Comparison of ENCODE assay signal across 2 cellular contexts in the genomic region with DNA sequence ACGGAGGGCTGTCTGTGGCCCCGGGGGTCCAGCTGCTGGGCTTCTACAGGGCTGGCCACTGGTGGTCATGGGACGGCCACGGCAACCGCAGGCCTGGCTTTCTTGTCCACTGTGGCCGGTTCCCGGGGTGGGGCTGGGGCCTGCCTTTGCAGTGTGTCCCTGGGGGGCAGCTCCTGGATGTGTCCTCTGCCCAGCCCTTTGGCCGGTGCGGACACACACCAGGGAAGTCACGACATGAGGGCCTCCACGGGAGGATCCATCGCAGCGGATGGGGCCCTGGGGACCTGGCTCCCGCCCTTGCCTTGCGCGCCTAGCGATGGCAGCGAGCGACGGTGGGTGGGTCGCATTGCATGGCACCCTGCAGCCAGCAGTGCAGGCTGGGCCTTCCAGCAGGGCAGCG.
TF ChIP-seq lines count a peak whose summit lies in the region.

No MANE protein-coding gene starts in this region.

TF ChIP-seq in K562, 482 proteins besides CTCF, POLR2A, EP300 and RAD21:
- TF ChIP-seq, protein P1, sequence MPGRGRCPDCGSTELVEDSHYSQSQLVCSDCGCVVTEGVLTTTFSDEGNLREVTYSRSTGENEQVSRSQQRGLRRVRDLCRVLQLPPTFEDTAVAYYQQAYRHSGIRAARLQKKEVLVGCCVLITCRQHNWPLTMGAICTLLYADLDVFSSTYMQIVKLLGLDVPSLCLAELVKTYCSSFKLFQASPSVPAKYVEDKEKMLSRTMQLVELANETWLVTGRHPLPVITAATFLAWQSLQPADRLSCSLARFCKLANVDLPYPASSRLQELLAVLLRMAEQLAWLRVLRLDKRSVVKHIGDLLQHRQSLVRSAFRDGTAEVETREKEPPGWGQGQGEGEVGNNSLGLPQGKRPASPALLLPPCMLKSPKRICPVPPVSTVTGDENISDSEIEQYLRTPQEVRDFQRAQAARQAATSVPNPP (IDR thresholded peaks at IDR 0.05; ENCODE audit: borderline replicate concordance, insufficient read depth, insufficient read length): no peak
- no peak for TF ChIP-seq POU5F1 (IDR thresholded peaks at IDR 0.05; ENCODE audit: borderline replicate concordance, low read depth, low read length, partially characterized antibody)
- no peak for TF ChIP-seq ETV6 (IDR thresholded peaks at IDR 0.05; ENCODE audit: borderline replicate concordance in 1 of 2, low read depth in 2 of 2, low read length in 1 of 2)
- TF ChIP-seq ETV6 (CRISPR knock-in tag; IDR thresholded peaks at IDR 0.05; ENCODE audit: borderline replicate concordance): no peak
- no peak for TF ChIP-seq PRPF4 (IDR thresholded peaks at IDR 0.05; ENCODE audit: insufficient read depth, low read depth, low read length, poor library complexity, severe bottlenecking)
- peak; percentile 46 for TF ChIP-seq HMGN3 (IDR thresholded peaks at IDR 0.05; ENCODE audit: borderline replicate concordance, extremely low read depth, insufficient read length, low read depth, low read length)
- no peak for TF ChIP-seq LEF1 (IDR thresholded peaks at IDR 0.05)
- no peak for TF ChIP-seq NFE2 (IDR thresholded peaks at IDR 0.05; ENCODE audit: low read depth)

TF ChIP-seq in H1, 55 proteins besides CTCF, POLR2A, EP300 and RAD21:
- TF ChIP-seq GTF2F1 (IDR thresholded peaks at IDR 0.05; ENCODE audit: borderline replicate concordance, low read depth, low read length) (no peak), FOSL1 (IDR thresholded peaks at IDR 0.05; ENCODE audit: insufficient read depth, low read depth, low read length) (no peak), SP1 (IDR thresholded peaks at IDR 0.05; ENCODE audit: low read depth, low read length) (no peak), RBBP5 (IDR thresholded peaks at IDR 0.05; ENCODE audit: borderline replicate concordance, low read depth, low read length) (no peak), CBX5 (IDR thresholded peaks at IDR 0.05; ENCODE audit: low read depth, low read length) (no peak), JUN (IDR thresholded peaks at IDR 0.05; ENCODE audit: low read depth, low read length) (no peak), SRF (IDR thresholded peaks at IDR 0.05; ENCODE audit: low read depth, low read length) (no peak), HDAC2 (IDR thresholded peaks at IDR 0.05; ENCODE audit: borderline replicate concordance in 1 of 2, low read depth in 2 of 2, low read length in 2 of 2) (no peak), SIRT6 (IDR thresholded peaks at IDR 0.05; ENCODE audit: low read length) (no peak), TCF12 (IDR thresholded peaks at IDR 0.05; ENCODE audit: low read depth, low read length) (no peak), CBX8 (IDR thresholded peaks at IDR 0.05; ENCODE audit: borderline replicate concordance, low read depth, low read length) (no peak), SAP30 (IDR thresholded peaks at IDR 0.05; ENCODE audit: insufficient read depth, insufficient replicate concordance, low read length) (no peak), CHD1 (IDR thresholded peaks at IDR 0.05; ENCODE audit: low read depth, low read length) (no peak), SP4 (IDR thresholded peaks at IDR 0.05; ENCODE audit: low read length) (no peak), RFX5 (IDR thresholded peaks at IDR 0.05; ENCODE audit: borderline replicate concordance, low read depth, low read length) (no peak)
- TF ChIP-seq, protein P2, sequence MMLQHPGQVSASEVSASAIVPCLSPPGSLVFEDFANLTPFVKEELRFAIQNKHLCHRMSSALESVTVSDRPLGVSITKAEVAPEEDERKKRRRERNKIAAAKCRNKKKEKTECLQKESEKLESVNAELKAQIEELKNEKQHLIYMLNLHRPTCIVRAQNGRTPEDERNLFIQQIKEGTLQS (IDR thresholded peaks at IDR 0.05; ENCODE audit: insufficient read depth, low read depth, low read length): no peak
- TF ChIP-seq, protein P3, sequence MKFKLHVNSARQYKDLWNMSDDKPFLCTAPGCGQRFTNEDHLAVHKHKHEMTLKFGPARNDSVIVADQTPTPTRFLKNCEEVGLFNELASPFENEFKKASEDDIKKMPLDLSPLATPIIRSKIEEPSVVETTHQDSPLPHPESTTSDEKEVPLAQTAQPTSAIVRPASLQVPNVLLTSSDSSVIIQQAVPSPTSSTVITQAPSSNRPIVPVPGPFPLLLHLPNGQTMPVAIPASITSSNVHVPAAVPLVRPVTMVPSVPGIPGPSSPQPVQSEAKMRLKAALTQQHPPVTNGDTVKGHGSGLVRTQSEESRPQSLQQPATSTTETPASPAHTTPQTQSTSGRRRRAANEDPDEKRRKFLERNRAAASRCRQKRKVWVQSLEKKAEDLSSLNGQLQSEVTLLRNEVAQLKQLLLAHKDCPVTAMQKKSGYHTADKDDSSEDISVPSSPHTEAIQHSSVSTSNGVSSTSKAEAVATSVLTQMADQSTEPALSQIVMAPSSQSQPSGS (IDR thresholded peaks at IDR 0.05; ENCODE audit: low read length): no peak
TF ChIP-seq in H1: peak in this region for 0.
